Comparison of ENCODE assay signal across 13 cellular contexts in genomic region chr7:116025098-116025809, GRCh38. TPM values are rescaled to one million over a fixed set of nuclear protein-coding genes. Genes with fewer than 3 reads are reported as not detected.
DNase-seq lines count a peak whose midpoint lies in the region; ATAC-seq lines count a peak whose summit lies in the region.
"Had no signal": no experiment of that assay in that cellular context is flagged by ENCODE, and none has a peak within 500 bp of the region (broad histone marks: within the 10 kb centered on the region; RNA-seq: fewer than 3 reads in every experiment).

No MANE protein-coding gene starts in this region.

- H3K4me3 ChIP-seq in mesendoderm (ENCODE audit: low read length), result no peak overlapping the region
- H3K4me3 ChIP-seq: esophagus squamous epithelium had no signal

- H3K18ac ChIP-seq in mesendoderm (ENCODE audit: low read length), result no peak overlapping the region

- no peak overlapping the region for H3K56ac ChIP-seq in mesendoderm (ENCODE audit: low read length)

- no peaks in the 10 kb centered on the region for H3K27me3 ChIP-seq in mesendoderm (ENCODE audit: insufficient read depth, low read length, poor library complexity)
- H3K27me3 ChIP-seq: esophagus squamous epithelium had no signal

- no peak overlapping the region for H2AK5ac ChIP-seq in mesendoderm (ENCODE audit: low read length)

- no peak for ATAC-seq in activated CD4-positive, CD25-positive, alpha-beta regulatory T cell treated with anti-CD3 and anti-CD28 coated beads, Interleukin-2, amount 50 U/mL, for 24 hours
- ATAC-seq: stimulated activated effector memory CD8-positive, alpha-beta T cell treated with anti-CD3 and anti-CD28 coated beads, Interleukin-12 subunit alpha, Interleukin-12 subunit beta, amount 100 ng/mL, for 72 hours had no signal

- no peaks in the 10 kb centered on the region for H3K36me3 ChIP-seq in mesendoderm (ENCODE audit: control insufficient read depth, insufficient read depth, low read length)
- H3K36me3 ChIP-seq: esophagus squamous epithelium had no signal

- no peak overlapping the region for H2BK5ac ChIP-seq in mesendoderm (ENCODE audit: low read length)

- H4K5ac ChIP-seq in mesendoderm (ENCODE audit: low read length), result no peak overlapping the region

- H3K9ac ChIP-seq in mesendoderm (ENCODE audit: low read length), result no peak overlapping the region

- in situ Hi-C loops in Caki2 (cut with HindIII; ENCODE audit: low pct_unique_long_range_greater_than_20kb, low sequenced_read_pairs), result no loop called here

- DNase-seq in Caki2 (ENCODE audit: low read depth) (peak; percentile 30), MV-4-11 (lab: John Stamatoyannopoulos, UW) (peak; percentile 77), epithelial cell of prostate (ENCODE audit: low read depth, low spot score) (no peak), mesendoderm (no peak), NCI-H1694 treated with DMSO at 0.1 percent for 48 hours (lab: John Stamatoyannopoulos, UW) (no peak), HT-29 (ENCODE audit: low spot score) (no peak), NCI-H187 (lab: John Stamatoyannopoulos, UW) (no peak)
- DNase-seq: esophagus squamous epithelium, NCI-H1105 treated with DMSO at 0.1 percent for 48 hours, T1000 had no signal

- H3K4me1 ChIP-seq in mesendoderm (ENCODE audit: control insufficient read depth, low read depth, low read length), result no peaks in the 10 kb centered on the region
- H3K4me1 ChIP-seq: esophagus squamous epithelium had no signal

- H3K4ac ChIP-seq in mesendoderm (ENCODE audit: low read depth, low read length), result no peak overlapping the region

- no peak overlapping the region for H3K23ac ChIP-seq in mesendoderm (ENCODE audit: low read length)

- peak overlapping the region; percentile 12 for H2BK120ac ChIP-seq in mesendoderm (ENCODE audit: low read depth, low read length)

- H2BK15ac ChIP-seq in mesendoderm (replicated peaks; ENCODE audit: low read depth), result no peak overlapping the region

- H3K79me2 ChIP-seq in mesendoderm (ENCODE audit: control insufficient read depth, insufficient read depth, low read length), result no peaks in the 10 kb centered on the region

- H3K4me2 ChIP-seq in mesendoderm (ENCODE audit: low read length), result no peak overlapping the region

- no peak overlapping the region for H4K8ac ChIP-seq in mesendoderm (ENCODE audit: low read depth, low read length)

- no peaks in the 10 kb centered on the region for H3K79me1 ChIP-seq in mesendoderm (ENCODE audit: low read length)

- H3K27ac ChIP-seq in epithelial cell of prostate, result peak overlapping the region; percentile 20
- no peak overlapping the region for H3K27ac ChIP-seq in mesendoderm (ENCODE audit: low read depth, low read length)
- H3K27ac ChIP-seq: esophagus squamous epithelium had no signal

RNA-seq across cellular contexts. Expression of gene TFEC, which starts 5.3 kb away (rescaled TPM):
- not detected in 2 replicates for total RNA-seq in Caki2 (2014; rRNA removed; shearing (Covaris generic); ENCODE audit: low replicate concordance)
- not detected for polyA plus RNA-seq in mesendoderm (2013, experiment 1 of 2)
- polyA plus RNA-seq in mesendoderm (2013, experiment 2 of 2), result 0.01 TPM
- not detected in 2 replicates for total RNA-seq in HT-29 (2014; rRNA removed; shearing (Covaris generic))
- polyA plus RNA-seq: BJ had no signal

Comparison
In these comparisons a context has a peak if more than half of its experiments do, and no peak if none do; other contexts are left out.
1. DNase-seq: peak in Caki2 (single experiment) and MV-4-11 (single experiment); none in epithelial cell of prostate (single experiment), mesendoderm (single experiment), NCI-H1694 treated with DMSO at 0.1 percent for 48 hours (single experiment), HT-29 (single experiment) and NCI-H187 (0 of 2).